In genomic region chr6:155676346-155676745, GRCh38 we compare ENCODE assay signal across 27 cellular contexts.
"Had no signal": no experiment of that assay in that cellular context is flagged by ENCODE, and none has a peak within 500 bp of the region (broad histone marks: within the 10 kb centered on the region; RNA-seq: fewer than 3 reads in every experiment).

No MANE protein-coding gene starts in this region.

- H3K27me3 ChIP-seq: adrenal gland, ascending aorta, esophagus muscularis mucosa, testis, vagina had no signal

- H3K36me3 Mint-ChIP-seq: activated naive CD8-positive, alpha-beta T cell; naive B cell; type B pancreatic cell had no signal

- H3K4me3 ChIP-seq: adrenal gland, ascending aorta, esophagus muscularis mucosa, smooth muscle cell, testis, vagina had no signal

- H3K9me3 Mint-ChIP-seq: activated T-cell treated with anti-CD3 and anti-CD28 coated beads, Interleukin-2, amount 50 U/mL, for 24 hours; activated T-helper 17 cell treated with anti-CD3 and anti-CD28 coated beads, Interleukin-2, amount 50 U/mL, for 72 hours; central memory CD8-positive, alpha-beta T cell; naive B cell; type B pancreatic cell had no signal

- H3K4me1 ChIP-seq: adrenal gland, ascending aorta, esophagus muscularis mucosa, testis, vagina had no signal

- DNase-seq: activated CD4-positive, alpha-beta T cell treated with anti-CD3 and anti-CD28 coated beads for 36 hours; activated CD4-positive, alpha-beta T cell treated with anti-CD3 and anti-CD28 coated beads, Interleukin-2, amount 50 U/mL, for 4 hours; activated CD8-positive, alpha-beta memory T cell treated with anti-CD3 and anti-CD28 coated beads for 24 hours; activated CD8-positive, alpha-beta memory T cell treated with anti-CD3 and anti-CD28 coated beads, Interleukin-2, amount 50 U/mL, for 4 hours; activated naive CD4-positive, alpha-beta T cell; activated T-cell treated with anti-CD3 and anti-CD28 coated beads, Interleukin-2, amount 50 U/mL, for 24 hours; adrenal gland; effector memory CD4-positive, alpha-beta T cell; glutamatergic neuron; hippocampal formation; left cardiac atrium; mesenchymal stem cell; naive B cell; posterior cingulate gyrus; stimulated activated CD4-positive, alpha-beta T cell treated with anti-CD3 and anti-CD28 coated beads, Interleukin-2, amount 100 ng/mL, for 48 hours; stimulated activated CD8-positive, alpha-beta memory T cell treated with anti-CD3 and anti-CD28 coated beads, Interleukin-4, amount 100 ng/mL, for 48 hours; stimulated activated naive CD4-positive, alpha-beta T cell; testis had no signal

- ATAC-seq: activated CD4-positive, alpha-beta T cell treated with anti-CD3 and anti-CD28 coated beads for 36 hours; activated T-helper 17 cell treated with anti-CD3 and anti-CD28 coated beads, Interleukin-2, amount 50 U/mL, for 72 hours; left cardiac atrium; sciatic nerve had no signal

- H3K4me1 Mint-ChIP-seq: activated CD4-positive, alpha-beta T cell treated with anti-CD3 and anti-CD28 coated beads for 36 hours; activated T-helper 17 cell treated with anti-CD3 and anti-CD28 coated beads, Interleukin-2, amount 50 U/mL, for 72 hours; central memory CD8-positive, alpha-beta T cell; naive B cell had no signal

- H3K27ac ChIP-seq: adrenal gland, ascending aorta, esophagus muscularis mucosa, testis, vagina had no signal

- H3K4me2 ChIP-seq: smooth muscle cell had no signal

- H3K36me3 ChIP-seq: adrenal gland, ascending aorta, esophagus muscularis mucosa, vagina had no signal

- H3K9me3 ChIP-seq: adrenal gland, ascending aorta, esophagus muscularis mucosa, testis, vagina had no signal

- H3K27me3 Mint-ChIP-seq: activated naive CD8-positive, alpha-beta T cell; activated T-cell treated with anti-CD3 and anti-CD28 coated beads, Interleukin-2, amount 50 U/mL, for 24 hours; central memory CD8-positive, alpha-beta T cell; naive B cell; type B pancreatic cell had no signal

- H3K27ac Mint-ChIP-seq: activated CD4-positive, alpha-beta T cell treated with anti-CD3 and anti-CD28 coated beads for 36 hours; activated naive CD8-positive, alpha-beta T cell; activated T-cell treated with anti-CD3 and anti-CD28 coated beads, Interleukin-2, amount 50 U/mL, for 24 hours; activated T-helper 17 cell treated with anti-CD3 and anti-CD28 coated beads, Interleukin-2, amount 50 U/mL, for 72 hours; type B pancreatic cell had no signal

- H3K4me3 Mint-ChIP-seq: activated CD4-positive, alpha-beta T cell treated with anti-CD3 and anti-CD28 coated beads for 36 hours; activated naive CD8-positive, alpha-beta T cell; activated T-cell treated with anti-CD3 and anti-CD28 coated beads, Interleukin-2, amount 50 U/mL, for 24 hours; activated T-helper 17 cell treated with anti-CD3 and anti-CD28 coated beads, Interleukin-2, amount 50 U/mL, for 72 hours; central memory CD8-positive, alpha-beta T cell; naive B cell; type B pancreatic cell had no signal
